ENCODE assay signal across 1 cellular context in the genomic region with DNA sequence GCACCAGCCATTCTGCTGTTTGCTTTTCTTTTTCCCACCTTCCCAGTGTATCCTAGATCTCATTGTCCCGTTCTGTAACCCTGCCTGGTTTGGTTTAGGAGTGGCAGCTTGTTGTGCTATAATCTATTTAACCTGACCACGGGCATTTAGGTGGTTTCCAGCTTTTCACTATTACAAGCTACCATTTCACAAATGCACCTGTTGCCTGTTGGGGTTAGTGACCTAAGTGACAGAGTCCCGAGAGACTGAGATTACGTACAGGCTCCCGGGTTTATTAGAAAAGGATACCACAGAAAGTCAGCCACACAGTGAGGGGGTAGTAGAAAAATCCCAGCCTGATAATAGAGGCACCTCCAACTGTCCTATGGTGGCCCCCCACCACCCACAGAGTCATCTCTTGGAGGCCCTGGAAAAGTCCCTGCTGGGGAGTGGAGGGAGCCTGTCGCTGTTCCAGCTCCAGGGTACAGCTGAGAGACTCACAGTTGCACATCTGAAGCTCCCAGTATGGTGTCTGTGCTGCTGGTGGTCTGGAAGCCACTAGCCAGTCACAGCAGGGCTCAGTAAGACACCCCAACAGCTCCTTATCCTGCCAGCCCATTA.
TF ChIP-seq lines count a peak whose summit lies in the region.

No MANE protein-coding gene starts in this region.

TF ChIP-seq in GM12878, 131 proteins besides CTCF, POLR2A, EP300 and RAD21 (continued from another document and continues in another):
- TF ChIP-seq, protein P1, sequence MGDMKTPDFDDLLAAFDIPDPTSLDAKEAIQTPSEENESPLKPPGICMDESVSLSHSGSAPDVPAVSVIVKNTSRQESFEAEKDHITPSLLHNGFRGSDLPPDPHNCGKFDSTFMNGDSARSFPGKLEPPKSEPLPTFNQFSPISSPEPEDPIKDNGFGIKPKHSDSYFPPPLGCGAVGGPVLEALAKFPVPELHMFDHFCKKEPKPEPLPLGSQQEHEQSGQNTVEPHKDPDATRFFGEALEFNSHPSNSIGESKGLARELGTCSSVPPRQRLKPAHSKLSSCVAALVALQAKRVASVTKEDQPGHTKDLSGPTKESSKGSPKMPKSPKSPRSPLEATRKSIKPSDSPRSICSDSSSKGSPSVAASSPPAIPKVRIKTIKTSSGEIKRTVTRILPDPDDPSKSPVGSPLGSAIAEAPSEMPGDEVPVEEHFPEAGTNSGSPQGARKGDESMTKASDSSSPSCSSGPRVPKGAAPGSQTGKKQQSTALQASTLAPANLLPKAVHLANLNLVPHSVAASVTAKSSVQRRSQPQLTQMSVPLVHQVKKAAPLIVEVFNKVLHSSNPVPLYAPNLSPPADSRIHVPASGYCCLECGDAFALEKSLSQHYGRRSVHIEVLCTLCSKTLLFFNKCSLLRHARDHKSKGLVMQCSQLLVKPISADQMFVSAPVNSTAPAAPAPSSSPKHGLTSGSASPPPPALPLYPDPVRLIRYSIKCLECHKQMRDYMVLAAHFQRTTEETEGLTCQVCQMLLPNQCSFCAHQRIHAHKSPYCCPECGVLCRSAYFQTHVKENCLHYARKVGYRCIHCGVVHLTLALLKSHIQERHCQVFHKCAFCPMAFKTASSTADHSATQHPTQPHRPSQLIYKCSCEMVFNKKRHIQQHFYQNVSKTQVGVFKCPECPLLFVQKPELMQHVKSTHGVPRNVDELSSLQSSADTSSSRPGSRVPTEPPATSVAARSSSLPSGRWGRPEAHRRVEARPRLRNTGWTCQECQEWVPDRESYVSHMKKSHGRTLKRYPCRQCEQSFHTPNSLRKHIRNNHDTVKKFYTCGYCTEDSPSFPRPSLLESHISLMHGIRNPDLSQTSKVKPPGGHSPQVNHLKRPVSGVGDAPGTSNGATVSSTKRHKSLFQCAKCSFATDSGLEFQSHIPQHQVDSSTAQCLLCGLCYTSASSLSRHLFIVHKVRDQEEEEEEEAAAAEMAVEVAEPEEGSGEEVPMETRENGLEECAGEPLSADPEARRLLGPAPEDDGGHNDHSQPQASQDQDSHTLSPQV (IDR thresholded peaks at IDR 0.05), result peak; percentile 97
- peak; percentile 98 for TF ChIP-seq FOXM1 (IDR thresholded peaks at IDR 0.05; ENCODE audit: low read depth, low read length)
- peak; percentile 61 for TF ChIP-seq MXI1 (IDR thresholded peaks at IDR 0.05; ENCODE audit: low read depth, low read length)
- TF ChIP-seq, protein P2, sequence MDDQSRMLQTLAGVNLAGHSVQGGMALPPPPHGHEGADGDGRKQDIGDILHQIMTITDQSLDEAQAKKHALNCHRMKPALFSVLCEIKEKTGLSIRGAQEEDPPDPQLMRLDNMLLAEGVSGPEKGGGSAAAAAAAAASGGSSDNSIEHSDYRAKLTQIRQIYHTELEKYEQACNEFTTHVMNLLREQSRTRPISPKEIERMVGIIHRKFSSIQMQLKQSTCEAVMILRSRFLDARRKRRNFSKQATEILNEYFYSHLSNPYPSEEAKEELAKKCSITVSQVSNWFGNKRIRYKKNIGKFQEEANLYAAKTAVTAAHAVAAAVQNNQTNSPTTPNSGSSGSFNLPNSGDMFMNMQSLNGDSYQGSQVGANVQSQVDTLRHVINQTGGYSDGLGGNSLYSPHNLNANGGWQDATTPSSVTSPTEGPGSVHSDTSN (IDR thresholded peaks at IDR 0.05; ENCODE audit: insufficient replicate concordance, low read depth, low read length), result peak; percentile 50
- TF ChIP-seq TBL1XR1 (IDR thresholded peaks at IDR 0.05; ENCODE audit: low read depth, low read length), result peak; percentile 84
- TF ChIP-seq SUZ12 (IDR thresholded peaks at IDR 0.05; ENCODE audit: unreplicated experiment), result no peak
- TF ChIP-seq, protein P3, sequence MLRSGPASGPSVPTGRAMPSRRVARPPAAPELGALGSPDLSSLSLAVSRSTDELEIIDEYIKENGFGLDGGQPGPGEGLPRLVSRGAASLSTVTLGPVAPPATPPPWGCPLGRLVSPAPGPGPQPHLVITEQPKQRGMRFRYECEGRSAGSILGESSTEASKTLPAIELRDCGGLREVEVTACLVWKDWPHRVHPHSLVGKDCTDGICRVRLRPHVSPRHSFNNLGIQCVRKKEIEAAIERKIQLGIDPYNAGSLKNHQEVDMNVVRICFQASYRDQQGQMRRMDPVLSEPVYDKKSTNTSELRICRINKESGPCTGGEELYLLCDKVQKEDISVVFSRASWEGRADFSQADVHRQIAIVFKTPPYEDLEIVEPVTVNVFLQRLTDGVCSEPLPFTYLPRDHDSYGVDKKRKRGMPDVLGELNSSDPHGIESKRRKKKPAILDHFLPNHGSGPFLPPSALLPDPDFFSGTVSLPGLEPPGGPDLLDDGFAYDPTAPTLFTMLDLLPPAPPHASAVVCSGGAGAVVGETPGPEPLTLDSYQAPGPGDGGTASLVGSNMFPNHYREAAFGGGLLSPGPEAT (IDR thresholded peaks at IDR 0.05; ENCODE audit: low read depth), result peak; percentile 99
- peak; percentile 99 for TF ChIP-seq IKZF1 (conservative IDR thresholded peaks at IDR 0.05)
- 0 out of 2 replicates have a peak, but pooled peaks have one; percentile 49 for TF ChIP-seq HDAC2 (IDR thresholded peaks at IDR 0.05)
- peak; percentile 31; the same call in 1 of the 2 replicates for TF ChIP-seq PML (IDR thresholded peaks at IDR 0.05; ENCODE audit: low read length)
- TF ChIP-seq MYB (IDR thresholded peaks at IDR 0.05; ENCODE audit: borderline replicate concordance, low read depth, low read length), result peak; percentile 90
- TF ChIP-seq CBFB (IDR thresholded peaks at IDR 0.05; ENCODE audit: low read depth), result peak; percentile 96
- peak; percentile 95 for TF ChIP-seq NR2F1 (conservative IDR thresholded peaks at IDR 0.05)
- no peak for TF ChIP-seq SIN3A (IDR thresholded peaks at IDR 0.05; ENCODE audit: low read depth, low read length)
- 0 out of 2 replicates have a peak, but pooled peaks have one; percentile 4 for TF ChIP-seq POLR2AphosphoS2 (IDR thresholded peaks at IDR 0.05; ENCODE audit: low read depth, low read length)
- peak; percentile 100 for TF ChIP-seq RELA (IDR thresholded peaks at IDR 0.05; ENCODE audit: borderline replicate concordance, partially characterized antibody)
- no peak for TF ChIP-seq FOS (IDR thresholded peaks at IDR 0.05; ENCODE audit: borderline replicate concordance, extremely low read depth, insufficient read length)
- TF ChIP-seq, protein P4, sequence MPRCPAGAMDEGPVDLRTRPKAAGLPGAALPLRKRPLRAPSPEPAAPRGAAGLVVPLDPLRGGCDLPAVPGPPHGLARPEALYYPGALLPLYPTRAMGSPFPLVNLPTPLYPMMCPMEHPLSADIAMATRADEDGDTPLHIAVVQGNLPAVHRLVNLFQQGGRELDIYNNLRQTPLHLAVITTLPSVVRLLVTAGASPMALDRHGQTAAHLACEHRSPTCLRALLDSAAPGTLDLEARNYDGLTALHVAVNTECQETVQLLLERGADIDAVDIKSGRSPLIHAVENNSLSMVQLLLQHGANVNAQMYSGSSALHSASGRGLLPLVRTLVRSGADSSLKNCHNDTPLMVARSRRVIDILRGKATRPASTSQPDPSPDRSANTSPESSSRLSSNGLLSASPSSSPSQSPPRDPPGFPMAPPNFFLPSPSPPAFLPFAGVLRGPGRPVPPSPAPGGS (IDR thresholded peaks at IDR 0.05; ENCODE audit: borderline replicate concordance, insufficient read depth, low read depth, low read length, poor library complexity, severe bottlenecking), result peak; percentile 90
- 0 out of 2 replicates have a peak, but pooled peaks have one; percentile 5 for TF ChIP-seq RBBP5 (conservative IDR thresholded peaks at IDR 0.05)
- peak; percentile 58; the same call in 1 of the 2 replicates for TF ChIP-seq BACH1 (IDR thresholded peaks at IDR 0.05; ENCODE audit: borderline replicate concordance)
- TF ChIP-seq TCF7 (IDR thresholded peaks at IDR 0.05; ENCODE audit: borderline replicate concordance), result peak; percentile 32; the same call in 1 of the 2 replicates
- TF ChIP-seq ATF7 (IDR thresholded peaks at IDR 0.05; ENCODE audit: low read depth), result peak; percentile 96
- no peak for TF ChIP-seq PAX8 (IDR thresholded peaks at IDR 0.05)
- peak; percentile 85 for TF ChIP-seq IRF4 (IDR thresholded peaks at IDR 0.05; ENCODE audit: low read depth, low read length)
- TF ChIP-seq, protein P5, sequence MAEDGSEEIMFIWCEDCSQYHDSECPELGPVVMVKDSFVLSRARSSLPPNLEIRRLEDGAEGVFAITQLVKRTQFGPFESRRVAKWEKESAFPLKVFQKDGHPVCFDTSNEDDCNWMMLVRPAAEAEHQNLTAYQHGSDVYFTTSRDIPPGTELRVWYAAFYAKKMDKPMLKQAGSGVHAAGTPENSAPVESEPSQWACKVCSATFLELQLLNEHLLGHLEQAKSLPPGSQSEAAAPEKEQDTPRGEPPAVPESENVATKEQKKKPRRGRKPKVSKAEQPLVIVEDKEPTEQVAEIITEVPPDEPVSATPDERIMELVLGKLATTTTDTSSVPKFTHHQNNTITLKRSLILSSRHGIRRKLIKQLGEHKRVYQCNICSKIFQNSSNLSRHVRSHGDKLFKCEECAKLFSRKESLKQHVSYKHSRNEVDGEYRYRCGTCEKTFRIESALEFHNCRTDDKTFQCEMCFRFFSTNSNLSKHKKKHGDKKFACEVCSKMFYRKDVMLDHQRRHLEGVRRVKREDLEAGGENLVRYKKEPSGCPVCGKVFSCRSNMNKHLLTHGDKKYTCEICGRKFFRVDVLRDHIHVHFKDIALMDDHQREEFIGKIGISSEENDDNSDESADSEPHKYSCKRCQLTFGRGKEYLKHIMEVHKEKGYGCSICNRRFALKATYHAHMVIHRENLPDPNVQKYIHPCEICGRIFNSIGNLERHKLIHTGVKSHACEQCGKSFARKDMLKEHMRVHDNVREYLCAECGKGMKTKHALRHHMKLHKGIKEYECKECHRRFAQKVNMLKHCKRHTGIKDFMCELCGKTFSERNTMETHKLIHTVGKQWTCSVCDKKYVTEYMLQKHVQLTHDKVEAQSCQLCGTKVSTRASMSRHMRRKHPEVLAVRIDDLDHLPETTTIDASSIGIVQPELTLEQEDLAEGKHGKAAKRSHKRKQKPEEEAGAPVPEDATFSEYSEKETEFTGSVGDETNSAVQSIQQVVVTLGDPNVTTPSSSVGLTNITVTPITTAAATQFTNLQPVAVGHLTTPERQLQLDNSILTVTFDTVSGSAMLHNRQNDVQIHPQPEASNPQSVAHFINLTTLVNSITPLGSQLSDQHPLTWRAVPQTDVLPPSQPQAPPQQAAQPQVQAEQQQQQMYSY (CRISPR knock-in tag; IDR thresholded peaks at IDR 0.05), result no peak
- 0 out of 2 replicates have a peak, but pooled peaks have one; percentile 31 for TF ChIP-seq HDGF (IDR thresholded peaks at IDR 0.05)
- 0 out of 2 replicates have a peak, but pooled peaks have one; percentile 65 for TF ChIP-seq NBN (IDR thresholded peaks at IDR 0.05)
- TF ChIP-seq CBX3 (IDR thresholded peaks at IDR 0.05; ENCODE audit: borderline replicate concordance, low read depth), result no peak
- TF ChIP-seq, protein P6, sequence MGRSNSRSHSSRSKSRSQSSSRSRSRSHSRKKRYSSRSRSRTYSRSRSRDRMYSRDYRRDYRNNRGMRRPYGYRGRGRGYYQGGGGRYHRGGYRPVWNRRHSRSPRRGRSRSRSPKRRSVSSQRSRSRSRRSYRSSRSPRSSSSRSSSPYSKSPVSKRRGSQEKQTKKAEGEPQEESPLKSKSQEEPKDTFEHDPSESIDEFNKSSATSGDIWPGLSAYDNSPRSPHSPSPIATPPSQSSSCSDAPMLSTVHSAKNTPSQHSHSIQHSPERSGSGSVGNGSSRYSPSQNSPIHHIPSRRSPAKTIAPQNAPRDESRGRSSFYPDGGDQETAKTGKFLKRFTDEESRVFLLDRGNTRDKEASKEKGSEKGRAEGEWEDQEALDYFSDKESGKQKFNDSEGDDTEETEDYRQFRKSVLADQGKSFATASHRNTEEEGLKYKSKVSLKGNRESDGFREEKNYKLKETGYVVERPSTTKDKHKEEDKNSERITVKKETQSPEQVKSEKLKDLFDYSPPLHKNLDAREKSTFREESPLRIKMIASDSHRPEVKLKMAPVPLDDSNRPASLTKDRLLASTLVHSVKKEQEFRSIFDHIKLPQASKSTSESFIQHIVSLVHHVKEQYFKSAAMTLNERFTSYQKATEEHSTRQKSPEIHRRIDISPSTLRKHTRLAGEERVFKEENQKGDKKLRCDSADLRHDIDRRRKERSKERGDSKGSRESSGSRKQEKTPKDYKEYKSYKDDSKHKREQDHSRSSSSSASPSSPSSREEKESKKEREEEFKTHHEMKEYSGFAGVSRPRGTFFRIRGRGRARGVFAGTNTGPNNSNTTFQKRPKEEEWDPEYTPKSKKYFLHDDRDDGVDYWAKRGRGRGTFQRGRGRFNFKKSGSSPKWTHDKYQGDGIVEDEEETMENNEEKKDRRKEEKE (IDR thresholded peaks at IDR 0.05), result no peak
- peak; percentile 97 for TF ChIP-seq MTA2 (IDR thresholded peaks at IDR 0.05; ENCODE audit: low read depth)
- TF ChIP-seq SREBF1 (IDR thresholded peaks at IDR 0.05; ENCODE audit: low read length), result no peak
- TF ChIP-seq WRNIP1 (IDR thresholded peaks at IDR 0.05; ENCODE audit: borderline replicate concordance, low read depth, low read length), result no peak
- TF ChIP-seq, protein P7, sequence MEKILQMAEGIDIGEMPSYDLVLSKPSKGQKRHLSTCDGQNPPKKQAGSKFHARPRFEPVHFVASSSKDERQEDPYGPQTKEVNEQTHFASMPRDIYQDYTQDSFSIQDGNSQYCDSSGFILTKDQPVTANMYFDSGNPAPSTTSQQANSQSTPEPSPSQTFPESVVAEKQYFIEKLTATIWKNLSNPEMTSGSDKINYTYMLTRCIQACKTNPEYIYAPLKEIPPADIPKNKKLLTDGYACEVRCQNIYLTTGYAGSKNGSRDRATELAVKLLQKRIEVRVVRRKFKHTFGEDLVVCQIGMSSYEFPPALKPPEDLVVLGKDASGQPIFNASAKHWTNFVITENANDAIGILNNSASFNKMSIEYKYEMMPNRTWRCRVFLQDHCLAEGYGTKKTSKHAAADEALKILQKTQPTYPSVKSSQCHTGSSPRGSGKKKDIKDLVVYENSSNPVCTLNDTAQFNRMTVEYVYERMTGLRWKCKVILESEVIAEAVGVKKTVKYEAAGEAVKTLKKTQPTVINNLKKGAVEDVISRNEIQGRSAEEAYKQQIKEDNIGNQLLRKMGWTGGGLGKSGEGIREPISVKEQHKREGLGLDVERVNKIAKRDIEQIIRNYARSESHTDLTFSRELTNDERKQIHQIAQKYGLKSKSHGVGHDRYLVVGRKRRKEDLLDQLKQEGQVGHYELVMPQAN (conservative IDR thresholded peaks at IDR 0.05), result peak; percentile 29; the same call in 1 of the 2 replicates
- TF ChIP-seq MEF2A (IDR thresholded peaks at IDR 0.05; ENCODE audit: insufficient read depth, low read depth, low read length), result peak; percentile 41; the same call in 1 of the 2 replicates
